In genomic region chr18:11037841-11038240, GRCh38 we compare ENCODE assay signal across 17 cellular contexts.
DNase-seq lines count a peak whose midpoint lies in the region; ATAC-seq, FAIRE-seq and TF ChIP-seq lines count a peak whose summit lies in the region.
"Had no signal": no experiment of that assay in that cellular context is flagged by ENCODE, and none has a peak within 500 bp of the region (broad histone marks: within the 10 kb centered on the region; RNA-seq: fewer than 3 reads in every experiment).

No MANE protein-coding gene starts in this region.

- H3K4me1 Mint-ChIP-seq in activated naive CD4-positive, alpha-beta T cell treated with anti-CD3 and anti-CD28 coated beads for 36 hours (ENCODE audit: low read depth) = no peaks in the 10 kb centered on the region
- H3K4me1 Mint-ChIP-seq: CD4-positive, alpha-beta memory T cell had no signal

- H3K27me3 ChIP-seq in hepatocyte (no peaks in the 10 kb centered on the region), pancreas (no peaks in the 10 kb centered on the region)
- H3K27me3 ChIP-seq: BE2C had no signal

- H4K20me1 ChIP-seq in OCI-LY7 (ENCODE audit: insufficient read depth, low read length) (no peaks in the 10 kb centered on the region), hepatocyte (ENCODE audit: insufficient read depth, poor library complexity, severe bottlenecking) (no peaks in the 10 kb centered on the region)

- H3K9me2 ChIP-seq in OCI-LY7 (ENCODE audit: insufficient read depth, low read length) (no peaks in the 10 kb centered on the region), hepatocyte (replicated peaks; ENCODE audit: insufficient read depth) (no peaks in the 10 kb centered on the region)

- intact Hi-C loops in OCI-LY7 (cut with micrococcal nuclease; ENCODE audit: unreplicated experiment) (no loop called here), pancreas (cut with DNase I) (no loop called here)
- intact Hi-C loops in activated naive CD4-positive, alpha-beta T cell treated with anti-CD3 and anti-CD28 coated beads for 36 hours (cut with micrococcal nuclease) = no loop called here

- H3K27ac ChIP-seq in OCI-LY7 (ENCODE audit: low read depth, low read length, poor library complexity, severe bottlenecking) (no peak overlapping the region), hepatocyte (peak overlapping the region; percentile 71), pancreas (no peak overlapping the region), caudate nucleus (ENCODE audit: low read depth, low read length) (no peak overlapping the region)
- H3K27ac ChIP-seq: A549, C4-2B, HL-60 had no signal

- peaks cover 16% of the 10 kb centered on the region for H3K27me3 Mint-ChIP-seq in activated naive CD4-positive, alpha-beta T cell treated with anti-CD3 and anti-CD28 coated beads for 36 hours (ENCODE audit: low read depth)

- no peaks in the 10 kb centered on the region for H3K79me2 ChIP-seq in OCI-LY7 (ENCODE audit: insufficient read depth, low read depth, low read length)
- H3K79me2 ChIP-seq in hepatocyte = peaks cover 3% of the 10 kb centered on the region

- no peaks in the 10 kb centered on the region for H3K36me3 Mint-ChIP-seq in activated naive CD4-positive, alpha-beta T cell treated with anti-CD3 and anti-CD28 coated beads for 36 hours (ENCODE audit: low read depth)
- H3K36me3 Mint-ChIP-seq: CD4-positive, alpha-beta memory T cell had no signal

- no peaks in the 10 kb centered on the region for H3K9me3 Mint-ChIP-seq in activated naive CD4-positive, alpha-beta T cell treated with anti-CD3 and anti-CD28 coated beads for 36 hours
- H3K9me3 Mint-ChIP-seq: HFFc6 had no signal

- no peak for FAIRE-seq in pancreas (lab: Jason Lieb, UNC)
- FAIRE-seq: A549, GM12892 had no signal

- DNase-seq in LNCaP clone FGC (ENCODE audit: low read depth) (peak; percentile 75), OCI-LY7 (ENCODE audit: low spot score) (no peak), hepatocyte (ENCODE audit: low spot score) (no peak), pancreas (no peak), T-helper 9 cell (no peak), caudate nucleus (lab: John Stamatoyannopoulos, UW) (no peak)
- no peak for DNase-seq in activated naive CD4-positive, alpha-beta T cell treated with anti-CD3 and anti-CD28 coated beads for 36 hours
- DNase-seq: BE2C; CD4-positive, alpha-beta memory T cell; DMS79; HCEC 1CT; HFFc6; IMR-90 had no signal

- no peak overlapping the region for H3K4me3 Mint-ChIP-seq in activated naive CD4-positive, alpha-beta T cell treated with anti-CD3 and anti-CD28 coated beads for 36 hours
- H3K4me3 Mint-ChIP-seq: CD4-positive, alpha-beta memory T cell; HFFc6 had no signal

- peak in 3 of 4 donors; percentile 14 to 59 (median 49) for ATAC-seq in pancreas
- ATAC-seq: A549 had no signal

- no peak overlapping the region for H3K27ac Mint-ChIP-seq in activated naive CD4-positive, alpha-beta T cell treated with anti-CD3 and anti-CD28 coated beads for 36 hours
- H3K27ac Mint-ChIP-seq: CD4-positive, alpha-beta memory T cell; HFFc6 had no signal

- H2AFZ ChIP-seq in OCI-LY7 (ENCODE audit: low read length) (peak overlapping the region; percentile 13; the same call in 1 of the 2 replicates), hepatocyte (no peak overlapping the region)

- H3K4me2 ChIP-seq in OCI-LY7 (ENCODE audit: low read length) (no peak overlapping the region), hepatocyte (no peak overlapping the region)
- H3K4me2 ChIP-seq: A549 had no signal

- WGBS in hepatocyte (ENCODE audit: low lambda C conversion rate, missing lambda C conversion rate) = 52% methylated on average over 2 of the region's 2 CpGs
- 62 to 64% methylated on average over 2 of the region's 2 CpGs for WGBS in pancreas, 2 donors

- H3K4me3 ChIP-seq in LNCaP clone FGC (ENCODE audit: low read depth, low read length) (no peak overlapping the region), OCI-LY7 (ENCODE audit: low read depth, low read length, poor library complexity, severe bottlenecking) (no peak overlapping the region), hepatocyte (no peak overlapping the region), pancreas (no peak overlapping the region)
- H3K4me3 ChIP-seq: A549 had no signal

- CTCF ChIA-PET in OCI-LY7 (lab: Charles Lee; ENCODE audit: unreplicated experiment) = no interaction called here
- CTCF ChIA-PET in activated naive CD4-positive, alpha-beta T cell treated with anti-CD3 and anti-CD28 coated beads for 36 hours (lab: Charles Lee) = no interaction called here

- POLR2A ChIA-PET in OCI-LY7 (lab: Charles Lee) = interaction anchor here (0.9 to 2.9 kb wide), 5 partner anchors 9 to 187 kb away, joined by 3 to 14 read pairs (median 3); no protein-coding TSS in a partner anchor

- TF ChIP-seq CTCF in LNCaP clone FGC (IDR thresholded peaks at IDR 0.05; ENCODE audit: control insufficient read depth, extremely low read depth, insufficient read depth) (no peak), OCI-LY7 (conservative IDR thresholded peaks at IDR 0.05; ENCODE audit: low read length) (no peak), hepatocyte (IDR thresholded peaks at IDR 0.05; ENCODE audit: poor library complexity) (no peak), pancreas (IDR thresholded peaks at IDR 0.05) (no peak)

- H3K36me3 ChIP-seq in OCI-LY7 (ENCODE audit: insufficient read depth, low read length) (no peaks in the 10 kb centered on the region), hepatocyte (replicated peaks; ENCODE audit: insufficient read depth, low read depth) (no peaks in the 10 kb centered on the region), pancreas (no peaks in the 10 kb centered on the region)
- H3K36me3 ChIP-seq: BE2C had no signal

- H3K9me3 ChIP-seq in OCI-LY7 (ENCODE audit: low read length) = no peaks in the 10 kb centered on the region
- H3K9me3 ChIP-seq in hepatocyte (ENCODE audit: low read depth) = no peaks in the 10 kb centered on the region
- H3K9me3 ChIP-seq in pancreas = no peaks in the 10 kb centered on the region
- H3K9me3 ChIP-seq: A549, BE2C had no signal

- no TSS peak for BruUV-seq in OCI-LY7 (replicated peaks; lab: Mats Ljungman, UMichigan)

- H3K4me1 ChIP-seq in OCI-LY7 (ENCODE audit: insufficient read depth, low read length, poor library complexity, severe bottlenecking) = peaks cover 9% of the 10 kb centered on the region
- H3K4me1 ChIP-seq in hepatocyte (ENCODE audit: insufficient read depth) = peaks cover 20% of the 10 kb centered on the region
- H3K4me1 ChIP-seq in pancreas = peaks cover 0 to 3% (median 0%) of the 10 kb centered on the region in 3 donors
- H3K4me1 ChIP-seq: BE2C had no signal
